Comparison of ENCODE assay signal across 19 cellular contexts in the genomic region with DNA sequence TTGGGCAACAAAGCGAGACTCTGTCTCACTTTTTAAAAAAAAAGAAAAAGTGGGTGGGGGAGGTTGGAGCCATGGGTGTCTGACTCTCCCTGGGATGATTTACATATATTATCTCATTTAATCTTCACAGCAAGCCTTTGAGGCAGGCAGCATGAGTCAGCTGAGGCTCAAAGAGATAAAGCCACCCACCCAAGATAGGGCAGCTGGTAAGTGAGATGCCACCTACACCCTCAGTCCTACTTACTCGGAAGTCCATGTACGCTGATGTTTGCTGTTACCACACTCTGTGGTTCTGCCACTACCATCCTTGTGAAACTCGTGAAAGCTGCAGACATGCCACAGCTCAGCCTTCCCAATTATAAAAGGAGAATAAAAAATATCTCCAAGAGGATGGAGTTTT.
"Had no signal": no experiment of that assay in that cellular context is flagged by ENCODE, and none has a peak within 500 bp of the region (broad histone marks: within the 10 kb centered on the region; RNA-seq: fewer than 3 reads in every experiment).

No MANE protein-coding gene starts in this region.

- H3K9me3 Mint-ChIP-seq: activated CD8-positive, alpha-beta T cell treated with anti-CD3 and anti-CD28 coated beads for 36 hours; T-helper 2 cell treated with Interferon-gamma antibody and Interleukin-4, amounts not matched to agents 5 μg/mL and 100 μg/mL, for 36 hours had no signal

- DNase-seq: activated B cell treated with CpG ODN at 0.5 μM for 24 hours; activated CD4-positive, alpha-beta T cell treated with anti-CD3 and anti-CD28 coated beads for 4 hours; activated CD8-positive, alpha-beta T cell treated with anti-CD3 and anti-CD28 coated beads for 36 hours; activated naive CD4-positive, alpha-beta T cell treated with Interleukin-2 at 50 U/mL for 16 hours; activated naive CD8-positive, alpha-beta T cell treated with anti-CD3 and anti-CD28 coated beads, Interleukin-2, amount 10 ng/mL, durations not matched to agents 7 days and 5 days; activated T-cell treated with anti-CD3 and anti-CD28 coated beads, Interleukin-2, amount 50 U/mL, for 1 hour; central memory CD4-positive, alpha-beta T cell; endodermal cell; foreskin melanocyte; glutamatergic neuron; left ventricle myocardium superior; sigmoid colon; stimulated activated naive CD4-positive, alpha-beta T cell; thyroid gland had no signal

- H3K27me3 ChIP-seq: dorsolateral prefrontal cortex, sigmoid colon, thyroid gland had no signal

- H3K4me3 ChIP-seq: dorsolateral prefrontal cortex, sigmoid colon, thyroid gland had no signal

- H3K27me3 Mint-ChIP-seq: activated B cell treated with CpG ODN at 0.5 μM for 24 hours; activated CD8-positive, alpha-beta T cell treated with anti-CD3 and anti-CD28 coated beads for 36 hours; activated naive CD8-positive, alpha-beta T cell treated with anti-CD3 and anti-CD28 coated beads, Interleukin-2, amount 10 ng/mL, durations not matched to agents 7 days and 5 days; activated T-helper 17 cell treated with anti-CD3 and anti-CD28 coated beads, Interleukin-2, amount 50 U/mL, for 72 hours had no signal

- H3K36me3 ChIP-seq: sigmoid colon, thyroid gland had no signal

- H3K4me3 Mint-ChIP-seq: activated B cell treated with CpG ODN at 0.5 μM for 24 hours; activated CD8-positive, alpha-beta T cell treated with anti-CD3 and anti-CD28 coated beads for 36 hours; activated naive CD8-positive, alpha-beta T cell treated with anti-CD3 and anti-CD28 coated beads, Interleukin-2, amount 10 ng/mL, durations not matched to agents 7 days and 5 days; activated T-helper 17 cell treated with anti-CD3 and anti-CD28 coated beads, Interleukin-2, amount 50 U/mL, for 72 hours; brain; endodermal cell; T-helper 2 cell treated with Interferon-gamma antibody and Interleukin-4, amounts not matched to agents 5 μg/mL and 100 μg/mL, for 36 hours had no signal

- H3K27ac ChIP-seq: epithelial cell of prostate, sigmoid colon, thyroid gland had no signal

- H3K27ac Mint-ChIP-seq: activated B cell treated with CpG ODN at 0.5 μM for 24 hours; activated CD8-positive, alpha-beta T cell treated with anti-CD3 and anti-CD28 coated beads for 36 hours; activated naive CD8-positive, alpha-beta T cell treated with anti-CD3 and anti-CD28 coated beads, Interleukin-2, amount 10 ng/mL, durations not matched to agents 7 days and 5 days; activated T-helper 17 cell treated with anti-CD3 and anti-CD28 coated beads, Interleukin-2, amount 50 U/mL, for 72 hours; brain; endodermal cell; T-helper 2 cell treated with Interferon-gamma antibody and Interleukin-4, amounts not matched to agents 5 μg/mL and 100 μg/mL, for 36 hours had no signal

- H3K4me1 ChIP-seq: sigmoid colon, thyroid gland had no signal

- H3K9me3 ChIP-seq: sigmoid colon, thyroid gland had no signal

- H3K4me1 Mint-ChIP-seq: activated B cell treated with CpG ODN at 0.5 μM for 24 hours; activated T-helper 17 cell treated with anti-CD3 and anti-CD28 coated beads, Interleukin-2, amount 50 U/mL, for 72 hours; brain had no signal

- H3K36me3 Mint-ChIP-seq: activated naive CD8-positive, alpha-beta T cell treated with anti-CD3 and anti-CD28 coated beads, Interleukin-2, amount 10 ng/mL, durations not matched to agents 7 days and 5 days; brain had no signal
